Comparison of ENCODE assay signal across 12 cellular contexts in genomic region chr6:155200012-155200411, GRCh38.
DNase-seq lines count a peak whose midpoint lies in the region; ATAC-seq, FAIRE-seq and TF ChIP-seq lines count a peak whose summit lies in the region.
"Had no signal": no experiment of that assay in that cellular context is flagged by ENCODE, and none has a peak within 500 bp of the region (broad histone marks: within the 10 kb centered on the region; RNA-seq: fewer than 3 reads in every experiment).

No MANE protein-coding gene starts in this region.

- H3K36me3 ChIP-seq in kidney (ENCODE audit: control insufficient read depth in 1 of 2, insufficient read depth in 2 of 2, low read length in 2 of 2) = no peaks in the 10 kb centered on the region
- H3K36me3 ChIP-seq: stomach had no signal

- H3K9me3 ChIP-seq in kidney (ENCODE audit: control insufficient read depth in 1 of 2, low read length in 2 of 2) = no peaks in the 10 kb centered on the region
- H3K9me3 ChIP-seq: stomach had no signal

- H3K4me3 ChIP-seq in kidney (ENCODE audit: low read length in 2 of 2) = no peak overlapping the region
- H3K4me3 ChIP-seq: stomach had no signal

- no peak for TF ChIP-seq CTCF in kidney (IDR thresholded peaks at IDR 0.05; ENCODE audit: borderline replicate concordance, extremely low read depth, insufficient read depth)

- no peak for FAIRE-seq in kidney (lab: Jason Lieb, UNC)

- TF ChIP-seq POLR2A in GM18505 (IDR thresholded peaks at IDR 0.05; ENCODE audit: borderline replicate concordance, extremely low read depth, insufficient read depth, insufficient read length) = no peak

- peak; percentile 65 for ATAC-seq in GM18505 (IDR thresholded peaks at IDR 0.05; ENCODE audit: unreplicated experiment)
- peak; percentile 60 for ATAC-seq in GM21515 (IDR thresholded peaks at IDR 0.05; ENCODE audit: unreplicated experiment)
- peak; percentile 52 for ATAC-seq in HG03196 (IDR thresholded peaks at IDR 0.05; ENCODE audit: unreplicated experiment)
- no peak for ATAC-seq in Right ventricle myocardium inferior
- ATAC-seq: activated CD8-positive, alpha-beta T cell treated with anti-CD3 and anti-CD28 coated beads, Interleukin-2, amount 10 ng/mL, durations not matched to agents 7 days and 5 days had no signal

- no peak overlapping the region for H3K9ac ChIP-seq in kidney (ENCODE audit: low read length in 2 of 2)

- DNase-seq in iris pigment epithelial cell (ENCODE audit: low read depth) = peak; percentile 81
- DNase-seq in GM19238 (ENCODE audit: insufficient read length, low spot score) = no peak
- no peak for DNase-seq in Right ventricle myocardium inferior (ENCODE audit: missing footprints)
- DNase-seq in kidney tubule cell (ENCODE audit: low spot score) = no peak
- DNase-seq in kidney = no peak
- DNase-seq: activated CD8-positive, alpha-beta T cell treated with anti-CD3 and anti-CD28 coated beads, Interleukin-2, amount 10 ng/mL, durations not matched to agents 7 days and 5 days; NCI-H2171 treated with DMSO at 0.1 percent for 48 hours; stimulated activated CD4-positive, alpha-beta T cell treated with anti-CD3 and anti-CD28 coated beads, Interleukin-4, amount 100 ng/mL, for 4 hours; stomach had no signal

- no peak overlapping the region for H3K27ac ChIP-seq in kidney (ENCODE audit: low read depth in 2 of 2, low read length in 2 of 2)
- H3K27ac ChIP-seq: stomach had no signal

- H3K4me1 ChIP-seq in kidney (ENCODE audit: control insufficient read depth in 1 of 2, insufficient read depth in 1 of 2, low read depth in 1 of 2, low read length in 2 of 2) = peaks cover 0 to 5% of the 10 kb centered on the region in 2 donors

- intact Hi-C loops in Right ventricle myocardium inferior (cut with DNase I) (no loop called here), kidney (cut with DNase I) (no loop called here)
